In genomic region chr3:178083906-178084823, GRCh38 we compare ENCODE assay signal across 1 cellular context.
TF ChIP-seq lines count a peak whose summit lies in the region.

No MANE protein-coding gene starts in this region.

TF ChIP-seq in GM12878, 131 proteins besides CTCF, POLR2A, EP300 and RAD21 (continued from another document):
- no peak for TF ChIP-seq PRDM15 (CRISPR knock-in tag; IDR thresholded peaks at IDR 0.05)
- TF ChIP-seq MTA2 (IDR thresholded peaks at IDR 0.05; ENCODE audit: low read depth), result no peak
- no peak for TF ChIP-seq NR2C2 (IDR thresholded peaks at IDR 0.05; ENCODE audit: borderline replicate concordance, control insufficient read depth, insufficient read length, low read depth)
